ENCODE assay signal across 1 cellular context in the genomic region with DNA sequence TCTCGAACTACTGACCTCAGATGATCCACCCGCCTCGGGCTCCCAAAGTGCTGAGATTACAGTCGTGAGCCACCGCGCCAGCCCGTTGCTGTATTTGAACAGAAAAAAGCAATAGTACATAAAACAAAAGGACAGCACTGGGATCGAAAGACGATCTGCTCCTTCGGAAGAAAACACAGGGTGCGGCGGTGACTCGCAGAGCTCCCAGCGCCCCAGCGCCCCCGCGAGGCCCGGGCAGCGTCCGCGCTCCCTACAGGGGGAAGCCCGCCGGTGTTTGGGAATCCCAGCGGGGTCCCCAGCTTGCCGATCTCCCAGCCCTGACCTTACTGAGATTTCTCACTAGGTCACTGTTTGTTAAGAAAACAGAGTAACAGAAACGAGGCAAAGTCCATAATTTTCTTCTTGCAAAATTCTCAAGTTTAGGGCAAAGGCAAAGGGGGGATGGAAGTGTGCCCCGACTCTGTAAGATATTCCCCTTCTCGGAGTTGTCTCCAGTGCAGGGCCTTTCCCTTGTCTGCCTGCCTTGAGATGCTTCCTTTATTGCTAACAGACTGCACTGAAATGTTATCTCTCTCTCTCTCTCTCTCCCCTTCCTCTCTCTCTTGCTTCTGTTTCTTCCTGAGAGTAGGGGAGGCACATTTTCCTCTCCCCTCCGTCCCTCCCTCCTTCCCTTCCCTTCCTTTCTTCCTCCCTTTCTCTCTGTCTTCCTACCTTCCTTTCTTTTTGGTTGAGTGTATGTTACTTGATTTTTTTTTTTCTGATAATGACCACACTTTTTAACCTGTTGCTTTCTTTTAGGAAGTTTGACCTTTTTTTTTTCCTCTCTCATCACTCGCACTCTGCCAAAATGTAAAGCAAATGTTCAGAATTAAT.
TF ChIP-seq lines count a peak whose summit lies in the region.

No MANE protein-coding gene starts in this region.

TF ChIP-seq in GM12878, 131 proteins besides CTCF, POLR2A, EP300 and RAD21 (continued from another document):
- TF ChIP-seq ZBTB40 (IDR thresholded peaks at IDR 0.05; ENCODE audit: borderline replicate concordance): 0 out of 2 replicates have a peak, but pooled peaks have one; percentile 24
- TF ChIP-seq IKZF2 (IDR thresholded peaks at IDR 0.05): peak; percentile 29 to 53; a peak in 2 of 4 replicates
- no peak for TF ChIP-seq MEF2B (IDR thresholded peaks at IDR 0.05; ENCODE audit: partially characterized antibody, poor library complexity, severe bottlenecking)
- peak; percentile 91 for TF ChIP-seq ZNF217 (IDR thresholded peaks at IDR 0.05)
- peak; percentile 68; the same call in 1 of the 2 replicates for TF ChIP-seq LARP7 (IDR thresholded peaks at IDR 0.05)
- 0 out of 2 replicates have a peak, but pooled peaks have one; percentile 16 for TF ChIP-seq DPF2 (IDR thresholded peaks at IDR 0.05)
- TF ChIP-seq ETV6 (conservative IDR thresholded peaks at IDR 0.05 in 1 of 2, IDR thresholded peaks at IDR 0.05 in 1 of 2; ENCODE audit: borderline replicate concordance in 1 of 2, low read depth in 1 of 2): no peak
- peak; percentile 54 for TF ChIP-seq NR2F1 (conservative IDR thresholded peaks at IDR 0.05)
- peak; percentile 62 for TF ChIP-seq IKZF1 (conservative IDR thresholded peaks at IDR 0.05)
